In genomic region chr9:38039907-38040682, GRCh38 we compare ENCODE assay signal across 1 cellular context.
TF ChIP-seq lines count a peak whose summit lies in the region.

No MANE protein-coding gene starts in this region.

TF ChIP-seq in K562, 482 proteins besides CTCF, POLR2A, EP300 and RAD21 (continued from another document and continues in another):
- TF ChIP-seq ZHX1 (conservative IDR thresholded peaks at IDR 0.05; ENCODE audit: low read length) = no peak
- TF ChIP-seq CLOCK (CRISPR knock-in tag; IDR thresholded peaks at IDR 0.05; ENCODE audit: borderline replicate concordance) = no peak
- TF ChIP-seq ELF1 (tag; IDR thresholded peaks at IDR 0.05) = no peak
- no peak for TF ChIP-seq ZNF766 (CRISPR knock-in tag; conservative IDR thresholded peaks at IDR 0.05)
- TF ChIP-seq GATA2 (CRISPR knock-in tag; IDR thresholded peaks at IDR 0.05) = peak; percentile 68
- peak; percentile 50; the same call in 1 of the 2 replicates for TF ChIP-seq USF1 (CRISPR knock-in tag; IDR thresholded peaks at IDR 0.05)
- TF ChIP-seq PHF20 (IDR thresholded peaks at IDR 0.05; ENCODE audit: partially characterized antibody) = no peak
- TF ChIP-seq NR0B1 (IDR thresholded peaks at IDR 0.05; ENCODE audit: partially characterized antibody) = no peak
- no peak for TF ChIP-seq SNRNP70 (optimal IDR thresholded peaks at IDR 0.05; ENCODE audit: low read depth, low read length)
- TF ChIP-seq HMGN3 (IDR thresholded peaks at IDR 0.05; ENCODE audit: borderline replicate concordance, extremely low read depth, insufficient read length, low read depth, low read length) = no peak
- no peak for TF ChIP-seq TOE1 (IDR thresholded peaks at IDR 0.05; ENCODE audit: borderline replicate concordance)
- no peak for TF ChIP-seq TOE1 (CRISPR knock-in tag; IDR thresholded peaks at IDR 0.05; ENCODE audit: borderline replicate concordance, low read depth)
- 0 out of 2 replicates have a peak, but pooled peaks have one; percentile 26 for TF ChIP-seq CREB3 (tag; conservative IDR thresholded peaks at IDR 0.05; ENCODE audit: low read depth)
- TF ChIP-seq ZNF780A (CRISPR knock-in tag; IDR thresholded peaks at IDR 0.05) = no peak
- TF ChIP-seq EP400 (IDR thresholded peaks at IDR 0.05) = no peak
- TF ChIP-seq ATF1 (CRISPR knock-in tag; IDR thresholded peaks at IDR 0.05) = no peak
- TF ChIP-seq ATF1 (tag; IDR thresholded peaks at IDR 0.05) = no peak
- 0 out of 2 replicates have a peak, but pooled peaks have one; percentile 13 for TF ChIP-seq MITF (IDR thresholded peaks at IDR 0.05)
- peak; percentile 70 for TF ChIP-seq ZNF395 (CRISPR knock-in tag; IDR thresholded peaks at IDR 0.05)
- no peak for TF ChIP-seq RBM22 (IDR thresholded peaks at IDR 0.05; ENCODE audit: low read depth, low read length, poor library complexity, severe bottlenecking)
- TF ChIP-seq TSHZ1 (CRISPR knock-in tag; IDR thresholded peaks at IDR 0.05) = no peak
- TF ChIP-seq MAFK (IDR thresholded peaks at IDR 0.05; ENCODE audit: low read length) = no peak
- TF ChIP-seq ZFX (CRISPR knock-in tag; IDR thresholded peaks at IDR 0.05) = peak; percentile 57
- 0 out of 2 replicates have a peak, but pooled peaks have one; percentile 10 for TF ChIP-seq BACH1 (tag; IDR thresholded peaks at IDR 0.05)
- TF ChIP-seq HDAC8 (tag; IDR thresholded peaks at IDR 0.05) = no peak
- TF ChIP-seq NCOA2 (IDR thresholded peaks at IDR 0.05; ENCODE audit: partially characterized antibody in 2 of 2) = no peak
- no peak for TF ChIP-seq NFE2 (IDR thresholded peaks at IDR 0.05; ENCODE audit: low read depth)
- peak; percentile 77; the same call in 1 of the 2 replicates for TF ChIP-seq ZNF644 (tag; IDR thresholded peaks at IDR 0.05; ENCODE audit: low read depth)
- TF ChIP-seq ZNF143 (CRISPR knock-in tag; IDR thresholded peaks at IDR 0.05) = no peak
- no peak for TF ChIP-seq MECOM (CRISPR knock-in tag; IDR thresholded peaks at IDR 0.05)
- TF ChIP-seq SREBF1 (IDR thresholded peaks at IDR 0.05; ENCODE audit: borderline replicate concordance, low read depth, low read length) = no peak
- no peak for TF ChIP-seq GTF2E2 (tag; IDR thresholded peaks at IDR 0.05)
- no peak; the same call in 1 of the 2 replicates for TF ChIP-seq HDAC2 (IDR thresholded peaks at IDR 0.05)
- TF ChIP-seq RBM14 (IDR thresholded peaks at IDR 0.05; ENCODE audit: borderline replicate concordance, insufficient read depth, low read depth, low read length) = no peak
- no peak for TF ChIP-seq BRF2 (IDR thresholded peaks at IDR 0.05; ENCODE audit: borderline replicate concordance, insufficient read depth, insufficient read length)
- no peak; the same call in 1 of the 2 replicates for TF ChIP-seq ZBTB1 (CRISPR knock-in tag; IDR thresholded peaks at IDR 0.05; ENCODE audit: borderline replicate concordance, low read depth)
- TF ChIP-seq CREB3L1 (IDR thresholded peaks at IDR 0.05; ENCODE audit: borderline replicate concordance, low read depth) = peak; percentile 30; the same call in 1 of the 2 replicates
- TF ChIP-seq PURB (CRISPR knock-in tag; IDR thresholded peaks at IDR 0.05; ENCODE audit: low read depth) = no peak
- TF ChIP-seq MAZ (CRISPR knock-in tag; conservative IDR thresholded peaks at IDR 0.05 in 1 of 2, IDR thresholded peaks at IDR 0.05 in 1 of 2) = peak; percentile 48 to 53; a peak in 3 of 4 replicates
- TF ChIP-seq SAFB2 (IDR thresholded peaks at IDR 0.05; ENCODE audit: borderline replicate concordance, low read depth, low read length, severe bottlenecking) = no peak
- no peak for TF ChIP-seq TARDBP (IDR thresholded peaks at IDR 0.05)
- no peak for TF ChIP-seq ZBTB5 (IDR thresholded peaks at IDR 0.05)
- no peak for TF ChIP-seq TAF7 (tag; IDR thresholded peaks at IDR 0.05)
- TF ChIP-seq RAD51 (IDR thresholded peaks at IDR 0.05; ENCODE audit: borderline replicate concordance, low read depth) = 0 out of 2 replicates have a peak, but pooled peaks have one; percentile 20
